ENCODE assay signal across 8 cellular contexts in the genomic region with DNA sequence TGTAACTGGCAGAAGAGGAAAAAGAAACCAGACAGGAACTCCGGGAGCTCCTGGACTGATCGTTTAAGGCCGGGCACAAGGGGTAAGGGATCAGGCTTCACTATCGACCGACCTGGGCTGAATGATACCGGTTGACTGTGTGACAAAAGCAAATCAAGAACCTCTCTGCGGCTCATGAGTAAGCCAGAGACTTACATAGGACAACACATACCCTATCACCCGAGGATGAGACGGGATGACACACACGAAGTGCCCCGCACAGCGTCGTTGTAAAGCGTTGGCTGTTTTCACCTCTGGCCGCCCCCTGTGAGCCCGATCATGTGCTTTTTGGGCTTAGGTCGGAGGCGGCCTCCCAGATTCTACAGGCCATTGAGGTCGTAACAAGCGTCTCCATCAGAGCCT. TPM values are rescaled to one million over a fixed set of nuclear protein-coding genes. Genes with fewer than 3 reads are reported as not detected.
DNase-seq lines count a peak whose midpoint lies in the region; ATAC-seq, FAIRE-seq and TF ChIP-seq lines count a peak whose summit lies in the region.

No MANE protein-coding gene starts in this region.

- no peak for TF ChIP-seq EP300 in A549 (IDR thresholded peaks at IDR 0.05)

- peak overlapping the region; percentile 90 for H3K4me3 Mint-ChIP-seq in activated T-helper 17 cell treated with anti-CD3 and anti-CD28 coated beads, Interleukin-2, amount 50 U/mL, for 72 hours

- DNase-seq in A549 (ENCODE audit: low read depth in 1 of 2, low spot score in 1 of 2), result peak in 1 of 2 experiments; percentile 19
- DNase-seq in NAMALWA (ENCODE audit: low spot score), result peak; percentile 22
- peak; percentile 16 to 37 for DNase-seq in foreskin keratinocyte
- DNase-seq in retinal pigment epithelial cell (ENCODE audit: low read depth), result no peak
- no peak for DNase-seq in NCI-H524 treated with DMSO at 0.1 percent for 48 hours (lab: John Stamatoyannopoulos, UW)
- DNase-seq in NCI-H1417 treated with DMSO at 0.1 percent for 48 hours (lab: John Stamatoyannopoulos, UW), result no peak

- H3K36me3 Mint-ChIP-seq in activated T-helper 17 cell treated with anti-CD3 and anti-CD28 coated beads, Interleukin-2, amount 50 U/mL, for 72 hours (ENCODE audit: low read depth), result peaks cover 34% of the 10 kb centered on the region

- TF ChIP-seq POLR2A in A549 (IDR thresholded peaks at IDR 0.05; ENCODE audit: low read length), result no peak

- no peaks in the 10 kb centered on the region for H3K9me3 Mint-ChIP-seq in activated T-helper 17 cell treated with anti-CD3 and anti-CD28 coated beads, Interleukin-2, amount 50 U/mL, for 72 hours

- no peaks in the 10 kb centered on the region for H3K27me3 Mint-ChIP-seq in activated T-helper 17 cell treated with anti-CD3 and anti-CD28 coated beads, Interleukin-2, amount 50 U/mL, for 72 hours

- 84% methylated on average over 20 of the region's 20 CpGs for WGBS in A549 (ENCODE audit: missing lambda C conversion rate)

- H3K27me3 ChIP-seq in foreskin keratinocyte, result no peaks in the 10 kb centered on the region

- CTCF ChIA-PET in A549 (lab: Yijun Ruan, JAX), result interaction anchor here (0.6 to 1.2 kb wide), 4 partner anchors 11 to 33 kb away, joined by 3 to 5 read pairs (median 4); a partner anchor contains a TSS

- POLR2A ChIA-PET in A549 (lab: Yijun Ruan, JAX), result no interaction called here

- peak overlapping the region; percentile 98 for H3K27ac Mint-ChIP-seq in activated T-helper 17 cell treated with anti-CD3 and anti-CD28 coated beads, Interleukin-2, amount 50 U/mL, for 72 hours

- peak overlapping the region; percentile 70 to 93; a peak in 4 of 6 replicates for H3K27ac ChIP-seq in A549
- peak overlapping the region; percentile 11 for H3K27ac ChIP-seq in foreskin keratinocyte

- H3K4me1 ChIP-seq in A549 (peaks cover 15% of the 10 kb centered on the region), foreskin keratinocyte (no peaks in the 10 kb centered on the region)

- ATAC-seq in A549, result no peak; a peak in 1 of 6 replicates
- peak; percentile 4 for ATAC-seq in GM21390 (IDR thresholded peaks at IDR 0.05; ENCODE audit: unreplicated experiment)
- ATAC-seq in activated T-helper 17 cell treated with anti-CD3 and anti-CD28 coated beads, Interleukin-2, amount 50 U/mL, for 72 hours (replicated peaks), result peak; percentile 90
- peak; percentile 23 for ATAC-seq in foreskin keratinocyte

- peaks cover 25% of the 10 kb centered on the region for H3K4me1 Mint-ChIP-seq in activated T-helper 17 cell treated with anti-CD3 and anti-CD28 coated beads, Interleukin-2, amount 50 U/mL, for 72 hours

- H3K4me2 ChIP-seq in A549, result peak overlapping the region; percentile 97

- H3K4me3 ChIP-seq in A549, result peak overlapping the region; percentile 86; the same call in 1 of the 3 replicates
- peak overlapping the region; percentile 54 for H3K4me3 ChIP-seq in retinal pigment epithelial cell (ENCODE audit: low read length)

- no peaks in the 10 kb centered on the region for H3K9me3 ChIP-seq in A549

- no peak for TF ChIP-seq CTCF in A549 (IDR thresholded peaks at IDR 0.05)
- no peak for TF ChIP-seq CTCF in foreskin keratinocyte (conservative IDR thresholded peaks at IDR 0.05)
- no peak for TF ChIP-seq CTCF in retinal pigment epithelial cell (conservative IDR thresholded peaks at IDR 0.05; ENCODE audit: low read depth, low read length)

- no peak for TF ChIP-seq RAD21 in A549 (conservative IDR thresholded peaks at IDR 0.05 in 1 of 2, IDR thresholded peaks at IDR 0.05 in 1 of 2)

- no peak for FAIRE-seq in A549 (lab: Jason Lieb, UNC)

TF ChIP-seq in A549, 52 proteins besides CTCF, POLR2A, EP300 and RAD21:
- no peak for TF ChIP-seq TFCP2L1 (CRISPR knock-in tag; IDR thresholded peaks at IDR 0.05)
- TF ChIP-seq, protein P1, sequence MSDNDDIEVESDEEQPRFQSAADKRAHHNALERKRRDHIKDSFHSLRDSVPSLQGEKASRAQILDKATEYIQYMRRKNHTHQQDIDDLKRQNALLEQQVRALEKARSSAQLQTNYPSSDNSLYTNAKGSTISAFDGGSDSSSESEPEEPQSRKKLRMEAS (IDR thresholded peaks at IDR 0.05), result no peak
- TF ChIP-seq, protein P2, sequence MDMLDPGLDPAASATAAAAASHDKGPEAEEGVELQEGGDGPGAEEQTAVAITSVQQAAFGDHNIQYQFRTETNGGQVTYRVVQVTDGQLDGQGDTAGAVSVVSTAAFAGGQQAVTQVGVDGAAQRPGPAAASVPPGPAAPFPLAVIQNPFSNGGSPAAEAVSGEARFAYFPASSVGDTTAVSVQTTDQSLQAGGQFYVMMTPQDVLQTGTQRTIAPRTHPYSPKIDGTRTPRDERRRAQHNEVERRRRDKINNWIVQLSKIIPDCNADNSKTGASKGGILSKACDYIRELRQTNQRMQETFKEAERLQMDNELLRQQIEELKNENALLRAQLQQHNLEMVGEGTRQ (IDR thresholded peaks at IDR 0.05), result no peak
- no peak for TF ChIP-seq JUNB (IDR thresholded peaks at IDR 0.05)
- TF ChIP-seq HOXB5 (CRISPR knock-in tag; IDR thresholded peaks at IDR 0.05), result no peak

RNA-seq across cellular contexts. Expression of a gene that starts 0.7 kb away (rescaled TPM):
- 5.1 and 5.5 TPM in 2 replicates for polyA plus RNA-seq in A549 (2011; rRNA removed)
- 5.7 and 10.6 TPM in 2 replicates for polyA plus RNA-seq in A549 (2012; cell fraction: cytosol; rRNA removed)
- 5.8 and 7.6 TPM in 2 replicates for polyA plus RNA-seq in A549 (2012; cell fraction: nucleus; rRNA removed)
- polyA plus RNA-seq in A549 (2017; fragmentation: RNase III; extraction: RNeasy Plus Mini Kit Qiagen cat#74134 plus additional on column Dnase treatment), result 4.0 to 4.9 TPM (median 4.1 TPM) in 3 replicates
- 4.2 and 5.7 TPM in 2 replicates for polyA minus RNA-seq in A549 (2011; rRNA and poly(A)+ RNA removed)
- 10 to 100 TPM; 43.8 to 57.1 TPM for total RNA-seq in activated T-helper 17 cell treated with anti-CD3 and anti-CD28 coated beads, Interleukin-2, amount 50 U/mL, for 72 hours
- total RNA-seq in foreskin keratinocyte, result 15.3 and 16.3 TPM in 2 replicates
- 9.6 and 11.0 TPM in 2 replicates for polyA plus RNA-seq in foreskin keratinocyte

RNA-seq across cellular contexts. Expression of a gene that starts 31.4 kb away (rescaled TPM):
- 1.9 and 2.2 TPM in 2 replicates for polyA plus RNA-seq in A549 (2011; rRNA removed)
- 4.9 and 6.5 TPM in 2 replicates for polyA plus RNA-seq in A549 (2012; cell fraction: cytosol; rRNA removed)
- 3.9 and 5.8 TPM in 2 replicates for polyA plus RNA-seq in A549 (2012; cell fraction: nucleus; rRNA removed)
- polyA plus RNA-seq in A549 (2017; fragmentation: RNase III; extraction: RNeasy Plus Mini Kit Qiagen cat#74134 plus additional on column Dnase treatment), result 29.5 to 37.3 TPM (median 34.0 TPM) in 3 replicates
- polyA minus RNA-seq in A549 (2011; rRNA and poly(A)+ RNA removed), result 3.5 and 3.6 TPM in 2 replicates
- 10 to 100 TPM in 1 of 2 donors, 1 to 10 TPM in 1; 4.4 to 10.1 TPM for total RNA-seq in activated T-helper 17 cell treated with anti-CD3 and anti-CD28 coated beads, Interleukin-2, amount 50 U/mL, for 72 hours
- total RNA-seq in foreskin keratinocyte, result 5.3 and 7.7 TPM in 2 replicates
- 11.2 and 14.6 TPM in 2 replicates for polyA plus RNA-seq in foreskin keratinocyte

RNA-seq across cellular contexts. Expression of a gene that starts 32.9 kb away (rescaled TPM):
- 344 and 345 TPM in 2 replicates for polyA plus RNA-seq in A549 (2011; rRNA removed)
- polyA plus RNA-seq in A549 (2012; cell fraction: cytosol; rRNA removed), result 190 and 214 TPM in 2 replicates
- 91.4 and 144 TPM in 2 replicates for polyA plus RNA-seq in A549 (2012; cell fraction: nucleus; rRNA removed)
- 234 to 255 TPM (median 246 TPM) in 3 replicates for polyA plus RNA-seq in A549 (2017; fragmentation: RNase III; extraction: RNeasy Plus Mini Kit Qiagen cat#74134 plus additional on column Dnase treatment)
- 80.7 and 107 TPM in 2 replicates for polyA minus RNA-seq in A549 (2011; rRNA and poly(A)+ RNA removed)
- 100 to 1,000 TPM in 1 of 2 donors, 10 to 100 TPM in 1; 60.8 to 186 TPM for total RNA-seq in activated T-helper 17 cell treated with anti-CD3 and anti-CD28 coated beads, Interleukin-2, amount 50 U/mL, for 72 hours
- total RNA-seq in foreskin keratinocyte, result 109 and 111 TPM in 2 replicates
- 137 and 147 TPM in 2 replicates for polyA plus RNA-seq in foreskin keratinocyte

Comparison
In these comparisons a context has a peak if more than half of its experiments do, and no peak if none do; other contexts are left out.
1. ATAC-seq: peak in GM21390 (single experiment), activated T-helper 17 cell treated with anti-CD3 and anti-CD28 coated beads, Interleukin-2, amount 50 U/mL, for 72 hours (single experiment) and foreskin keratinocyte (single experiment); none in A549 (0 of 2).
2. DNase-seq: peak in NAMALWA (single experiment) and foreskin keratinocyte (2 of 2); none in retinal pigment epithelial cell (single experiment), NCI-H524 treated with DMSO at 0.1 percent for 48 hours (single experiment) and NCI-H1417 treated with DMSO at 0.1 percent for 48 hours (single experiment).